In genomic region chr4:21765810-21766407, GRCh38 we compare ENCODE assay signal across 8 cellular contexts.
A peak's percentile ranks its signal among the peaks of the same experiment; 100 is the strongest.
DNase-seq lines count a peak whose midpoint lies in the region; ATAC-seq and TF ChIP-seq lines count a peak whose summit lies in the region.

No MANE protein-coding gene starts in this region.

- no peaks in the 10 kb centered on the region for H3K36me3 ChIP-seq in A673 (ENCODE audit: insufficient read depth, low read length, poor library complexity, severe bottlenecking)

- CTCF ChIA-PET in A673 (lab: Charles Lee), result no interaction called here

- peak; percentile 52 for DNase-seq in A673 (ENCODE audit: low spot score)
- peak; percentile 8 for DNase-seq in GM12864 (ENCODE audit: low read depth)
- peak; percentile 32 for DNase-seq in HFFc6
- peak; percentile 32 for DNase-seq in NCI-H1105 (lab: John Stamatoyannopoulos, UW)
- peak; percentile 54 for DNase-seq in glomerular endothelial cell (ENCODE audit: extremely low read depth, low read depth, low spot score)
- DNase-seq in renal cortical epithelial cell (ENCODE audit: low read depth), result peak; percentile 78

- H3K27me3 ChIP-seq in A673 (replicated peaks; ENCODE audit: insufficient read depth, low read depth, low read length, poor library complexity), result no peaks in the 10 kb centered on the region

- no peak overlapping the region for H3K4me3 Mint-ChIP-seq in HFFc6

- intact Hi-C loops in A673 (cut with micrococcal nuclease; ENCODE audit: unreplicated experiment), result loop anchor here (5.0 to 10.0 kb wide), 2 partner anchors 994 to 1341 kb away; no protein-coding TSS in a partner anchor

- H3K4me1 Mint-ChIP-seq in HFFc6 (ENCODE audit: low read depth), result peaks cover 19% of the 10 kb centered on the region

- no peaks in the 10 kb centered on the region for H3K36me3 Mint-ChIP-seq in HFFc6 (ENCODE audit: low read depth)

- H3K27ac Mint-ChIP-seq in HFFc6, result no peak overlapping the region

- no TSS peak for BruUV-seq in A673 (replicated peaks; lab: Mats Ljungman, UMichigan)

- no peak for ATAC-seq in HG03045 (IDR thresholded peaks at IDR 0.05; ENCODE audit: unreplicated experiment)

- H3K27ac ChIP-seq in A673 (ENCODE audit: low read depth, low read length, poor library complexity, severe bottlenecking), result no peak overlapping the region

- no peaks in the 10 kb centered on the region for H3K4me1 ChIP-seq in A673 (ENCODE audit: insufficient read depth, low read length, poor library complexity, severe bottlenecking)

- no peaks in the 10 kb centered on the region for H3K9me3 ChIP-seq in A673 (ENCODE audit: low read depth, low read length, poor library complexity, severe bottlenecking)

- H3K4me3 ChIP-seq in A673 (ENCODE audit: low read depth, low read length, poor library complexity, severe bottlenecking) (no peak overlapping the region), GM12864 (ENCODE audit: low read depth, low read length) (no peak overlapping the region), WI38 (ENCODE audit: low read depth, low read length) (no peak overlapping the region)

- TF ChIP-seq CTCF in A673 (conservative IDR thresholded peaks at IDR 0.05; ENCODE audit: low read depth, low read length) (peak; percentile 88), GM12864 (IDR thresholded peaks at IDR 0.05; ENCODE audit: low read depth, low read length, missing control alignments) (peak; percentile 88), HFFc6 (IDR thresholded peaks at IDR 0.05) (peak; percentile 91), WI38 (IDR thresholded peaks at IDR 0.05; ENCODE audit: low read depth, low read length) (peak; percentile 60)

- H3K27me3 Mint-ChIP-seq in HFFc6 (ENCODE audit: insufficient read depth), result peaks cover 3% of the 10 kb centered on the region

- no peaks in the 10 kb centered on the region for H3K9me3 Mint-ChIP-seq in HFFc6

- POLR2A ChIA-PET in A673 (lab: Charles Lee; ENCODE audit: low non-redundant PET), result no interaction called here

Comparison
In these comparisons a context has a peak if more than half of its experiments do, and no peak if none do; other contexts are left out.
1. DNase-seq: peak in every context shown above with its lines; median percentile 78 in renal cortical epithelial cell; 54 in glomerular endothelial cell; 52 in A673; 32 in HFFc6; 32 in NCI-H1105; 8 in GM12864.